Comparison of ENCODE assay signal across 13 cellular contexts in genomic region chr2:161580021-161580420, GRCh38.
DNase-seq lines count a peak whose midpoint lies in the region; TF ChIP-seq lines count a peak whose summit lies in the region.
"Had no signal": no experiment of that assay in that cellular context is flagged by ENCODE, and none has a peak within 500 bp of the region (broad histone marks: within the 10 kb centered on the region; RNA-seq: fewer than 3 reads in every experiment).

No MANE protein-coding gene starts in this region.

- H3K4me1 Mint-ChIP-seq in nephron progenitor cell = no peaks in the 10 kb centered on the region
- H3K4me1 Mint-ChIP-seq: CD4-positive, alpha-beta memory T cell had no signal

- no peaks in the 10 kb centered on the region for H3K27me3 Mint-ChIP-seq in nephron progenitor cell (ENCODE audit: low read depth, poor library complexity)
- H3K27me3 Mint-ChIP-seq: CD4-positive, alpha-beta memory T cell had no signal

- no peak overlapping the region for H3K4me3 Mint-ChIP-seq in nephron progenitor cell

- DNase-seq in nephron progenitor cell (no peak), substantia nigra (lab: John Stamatoyannopoulos, UW) (peak in 1 of 49 donors; percentile 27), GM03348 (ENCODE audit: low spot score) (no peak), HK-2 (ENCODE audit: unreplicated experiment) (no peak), GF-D8 (lab: John Stamatoyannopoulos, UW) (no peak)
- DNase-seq: Calu3; CD4-positive, alpha-beta memory T cell; COR-L47; DMS53; DMS79 treated with DMSO at 0.1 percent for 48 hours; GOT3; HCEC 1CT had no signal

- H3K36me3 Mint-ChIP-seq in nephron progenitor cell (ENCODE audit: low read depth) = no peaks in the 10 kb centered on the region
- H3K36me3 Mint-ChIP-seq: CD4-positive, alpha-beta memory T cell had no signal

- no peak for TF ChIP-seq CTCF in nephron progenitor cell (IDR thresholded peaks at IDR 0.05)

- no peaks in the 10 kb centered on the region for H3K9me3 Mint-ChIP-seq in nephron progenitor cell
- H3K9me3 Mint-ChIP-seq: CD4-positive, alpha-beta memory T cell had no signal

- H3K27ac ChIP-seq in cingulate gyrus (ENCODE audit: low read depth, low read length) (peak overlapping the region; percentile 73), substantia nigra (ENCODE audit: low read depth, low read length, poor library complexity, severe bottlenecking) (peak overlapping the region; percentile 69)

- peak overlapping the region; percentile 60 for H3K27ac Mint-ChIP-seq in nephron progenitor cell
- H3K27ac Mint-ChIP-seq: CD4-positive, alpha-beta memory T cell had no signal
